In the genomic region with DNA sequence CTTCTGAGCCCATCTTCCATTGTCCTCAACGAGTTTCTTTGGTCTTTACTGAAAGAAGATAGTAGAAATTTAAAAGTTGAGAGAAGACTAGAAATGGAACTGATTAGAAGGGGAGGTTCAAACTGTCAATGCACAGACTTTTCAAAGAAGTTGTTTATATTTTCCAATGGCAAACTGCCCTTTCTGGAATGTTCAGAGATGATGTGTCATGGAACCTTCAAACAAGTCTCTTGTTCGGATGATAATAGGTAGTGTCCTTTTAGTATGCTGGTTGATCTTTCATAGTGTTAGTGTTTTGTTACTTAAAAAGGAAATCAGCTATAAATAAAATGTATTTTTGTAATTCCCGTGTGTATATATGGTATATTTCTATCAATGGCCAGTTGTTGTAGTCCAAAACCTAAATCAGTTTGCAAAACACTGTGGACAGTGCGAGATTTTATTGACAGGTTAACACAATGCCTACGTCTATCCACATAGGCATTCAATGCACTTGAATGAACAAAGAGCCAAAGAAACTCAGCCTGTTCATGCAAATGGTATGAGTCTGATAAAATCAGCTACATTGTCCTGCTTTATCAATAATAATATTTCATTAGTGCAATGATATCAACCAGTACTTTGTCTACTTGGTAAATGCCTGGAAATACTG, we compare ENCODE assay signal across 19 cellular contexts. TPM values are rescaled to one million over a fixed set of nuclear protein-coding genes. Genes with fewer than 3 reads are reported as not detected.
DNase-seq lines count a peak whose midpoint lies in the region; FAIRE-seq and TF ChIP-seq lines count a peak whose summit lies in the region.
"Had no signal": no experiment of that assay in that cellular context is flagged by ENCODE, and none has a peak within 500 bp of the region (broad histone marks: within the 10 kb centered on the region; RNA-seq: fewer than 3 reads in every experiment).

No MANE protein-coding gene starts in this region.

- no peaks in the 10 kb centered on the region for H3F3A ChIP-seq in smooth muscle cell (ENCODE audit: low read depth)

- H3K79me2 ChIP-seq in smooth muscle cell (ENCODE audit: low read depth): no peaks in the 10 kb centered on the region

- H2AFZ ChIP-seq in smooth muscle cell (ENCODE audit: low read depth): no peak overlapping the region

- no peak overlapping the region for H3K4me3 ChIP-seq in smooth muscle cell
- no peak overlapping the region for H3K4me3 ChIP-seq in MG63
- H3K4me3 ChIP-seq: A549; BLaER1 treated with 17β-estradiol and CSF1 and Interleukin-3, amounts not matched to agents 10 nM and 100 nM had no signal

- peak overlapping the region; percentile 14 for H3K27ac ChIP-seq in epithelial cell of prostate
- H3K27ac ChIP-seq in smooth muscle cell (ENCODE audit: low read depth): peak overlapping the region; percentile 65
- H3K27ac ChIP-seq: A549, HL-60 had no signal

- peak overlapping the region; percentile 31 for H3K4me2 ChIP-seq in smooth muscle cell
- H3K4me2 ChIP-seq: A549 had no signal

- WGBS in smooth muscle cell (ENCODE audit: low lambda C conversion rate): 80% methylated on average over 5 of the region's 5 CpGs

- H3K4me1 ChIP-seq in smooth muscle cell (ENCODE audit: low read depth): no peaks in the 10 kb centered on the region
- H3K4me1 ChIP-seq: A549 had no signal

- no peaks in the 10 kb centered on the region for H3K9me3 ChIP-seq in smooth muscle cell (replicated peaks; ENCODE audit: low read depth)
- no peaks in the 10 kb centered on the region for H3K9me3 ChIP-seq in MG63
- H3K9me3 ChIP-seq: A549; BLaER1 treated with 17β-estradiol and CSF1 and Interleukin-3, amounts not matched to agents 10 nM and 100 nM had no signal

- no peaks in the 10 kb centered on the region for H4K20me1 ChIP-seq in smooth muscle cell (ENCODE audit: low read depth)
- H4K20me1 ChIP-seq: BLaER1 treated with 17β-estradiol and CSF1 and Interleukin-3, amounts not matched to agents 10 nM and 100 nM had no signal

- H3K9ac ChIP-seq in smooth muscle cell (ENCODE audit: low read depth): no peak overlapping the region
- H3K9ac ChIP-seq: BLaER1 treated with 17β-estradiol and CSF1 and Interleukin-3, amounts not matched to agents 10 nM and 100 nM had no signal

- DNase-seq in GM12892 (ENCODE audit: insufficient read length): no peak
- DNase-seq in NCI-H526 treated with DMSO at 0.1 percent for 48 hours (lab: John Stamatoyannopoulos, UW): peak; percentile 81
- no peak for DNase-seq in epithelial cell of prostate (ENCODE audit: low read depth, low spot score)
- DNase-seq in smooth muscle cell (lab: John Stamatoyannopoulos, UW; ENCODE audit: unreplicated experiment): no peak
- DNase-seq in Kasumi-1 (lab: John Stamatoyannopoulos, UW): no peak
- no peak for DNase-seq in MG63
- DNase-seq in RCC 7860 (ENCODE audit: low spot score): no peak
- DNase-seq: CD8-positive, alpha-beta T cell; DMS53; H7; NCI-H1105; NCI-H2081 treated with DMSO at 0.1 percent for 48 hours; NCI-H82; SHP77 had no signal

- no peak for TF ChIP-seq CTCF in smooth muscle cell (IDR thresholded peaks at IDR 0.05; ENCODE audit: borderline replicate concordance, insufficient read depth, poor library complexity, severe bottlenecking)

- H3K36me3 ChIP-seq in smooth muscle cell (ENCODE audit: low read depth) (no peaks in the 10 kb centered on the region), MG63 (no peaks in the 10 kb centered on the region)
- H3K36me3 ChIP-seq: BLaER1 treated with 17β-estradiol and CSF1 and Interleukin-3, amounts not matched to agents 10 nM and 100 nM had no signal

- FAIRE-seq in GM12892 (lab: Jason Lieb, UNC): peak; percentile 36
- FAIRE-seq in RCC 7860 (lab: Jason Lieb, UNC): no peak
- FAIRE-seq: A549 had no signal

- H3K27me3 ChIP-seq in smooth muscle cell (ENCODE audit: low read depth) (no peaks in the 10 kb centered on the region), MG63 (no peaks in the 10 kb centered on the region)
- H3K27me3 ChIP-seq: BLaER1 treated with 17β-estradiol and CSF1 and Interleukin-3, amounts not matched to agents 10 nM and 100 nM had no signal

- no peak for TF ChIP-seq POLR2A in GM12892 (IDR thresholded peaks at IDR 0.05; ENCODE audit: low read depth, low read length)

RNA-seq across cellular contexts. Expression of a gene that starts 30.9 kb away (rescaled TPM):
- not detected for polyA plus RNA-seq in GM12892 (2012; ENCODE audit: missing spikeins)
- total RNA-seq in smooth muscle cell: not detected in 2 replicates
- polyA plus RNA-seq in smooth muscle cell: 0.57 and 0.91 TPM in 2 replicates
- total RNA-seq in MG63 (2014; rRNA removed; shearing (Covaris generic); ENCODE audit: low replicate concordance): not detected in 2 replicates
- total RNA-seq: H7, NCI-H460, RPMI7951 had no signal
